ENCODE assay signal across 8 cellular contexts in genomic region chr12:26845057-26845666, GRCh38. TPM values are rescaled to one million over a fixed set of nuclear protein-coding genes. Genes with fewer than 3 reads are reported as not detected.
DNase-seq lines count a peak whose midpoint lies in the region; ATAC-seq and TF ChIP-seq lines count a peak whose summit lies in the region.

No MANE protein-coding gene starts in this region.

- no peaks in the 10 kb centered on the region for H3K27me3 ChIP-seq in WERI-Rb-1 (ENCODE audit: insufficient read depth, low read depth, severe bottlenecking)

- POLR2A ChIA-PET in HEK293T (lab: Yijun Ruan, JAX), result interaction anchor here (1.4 kb wide), 1 partner anchor 13 kb away, joined by 3 read pairs; no protein-coding TSS in a partner anchor

- CTCF ChIA-PET in HEK293T (lab: Yijun Ruan, JAX), result interaction anchor here (0.6 to 0.7 kb wide), 2 partner anchors 22 to 180 kb away, joined by 3 to 6 read pairs; no protein-coding TSS in a partner anchor

- H3K4me3 ChIP-seq in WERI-Rb-1 (ENCODE audit: low read depth, low read length), result no peak overlapping the region
- H3K4me3 ChIP-seq in retinal pigment epithelial cell (ENCODE audit: low read length), result no peak overlapping the region

- H3K27ac ChIP-seq in C4-2B (no peak overlapping the region), WERI-Rb-1 (no peak overlapping the region)

- peak; percentile 62 for ATAC-seq in Right ventricle myocardium inferior
- ATAC-seq in GM19467 (IDR thresholded peaks at IDR 0.05; ENCODE audit: unreplicated experiment), result no peak
- no peak for ATAC-seq in HG03045 (IDR thresholded peaks at IDR 0.05; ENCODE audit: unreplicated experiment)
- ATAC-seq in GM21367 (IDR thresholded peaks at IDR 0.05; ENCODE audit: unreplicated experiment), result no peak

- intact Hi-C loops in Right ventricle myocardium inferior (cut with DNase I), result no loop called here

- DNase-seq in HEK293T (ENCODE audit: extremely low spot score), result peak; percentile 27
- peak; percentile 58 for DNase-seq in WERI-Rb-1
- peak; percentile 66 for DNase-seq in Right ventricle myocardium inferior (ENCODE audit: missing footprints)
- DNase-seq in retinal pigment epithelial cell (ENCODE audit: low read depth), result no peak

- no peaks in the 10 kb centered on the region for H3K36me3 ChIP-seq in WERI-Rb-1

- TF ChIP-seq CTCF in C4-2B (conservative IDR thresholded peaks at IDR 0.05), result peak; percentile 92
- TF ChIP-seq CTCF in WERI-Rb-1 (IDR thresholded peaks at IDR 0.05; ENCODE audit: low read depth, low read length), result peak; percentile 38
- peak; percentile 67 for TF ChIP-seq CTCF in retinal pigment epithelial cell (conservative IDR thresholded peaks at IDR 0.05; ENCODE audit: low read depth, low read length)

- H3K9me3 ChIP-seq in WERI-Rb-1 (ENCODE audit: severe bottlenecking), result no peaks in the 10 kb centered on the region

TF ChIP-seq in HEK293T, 16 proteins besides CTCF, POLR2A, EP300 and RAD21:
- TF ChIP-seq HDGF (IDR thresholded peaks at IDR 0.05; ENCODE audit: borderline replicate concordance), result no peak
- TF ChIP-seq ZNF384 (IDR thresholded peaks at IDR 0.05), result peak; percentile 73
- no peak for TF ChIP-seq FOXM1 (IDR thresholded peaks at IDR 0.05; ENCODE audit: borderline replicate concordance)
TF ChIP-seq in HEK293T: peak in this region for 1.

RNA-seq across cellular contexts. Expression of gene ITPR2, which starts 12.2 kb away (rescaled TPM):
- 14.3 TPM for total RNA-seq in Right ventricle myocardium inferior

Comparison
In these comparisons a context has a peak if more than half of its experiments do, and no peak if none do; other contexts are left out.
1. CTCF ChIP-seq: peak in every context shown above with its lines; median percentile 92 in C4-2B; 67 in retinal pigment epithelial cell; 38 in WERI-Rb-1.